Comparison of ENCODE assay signal across 9 cellular contexts in the genomic region with DNA sequence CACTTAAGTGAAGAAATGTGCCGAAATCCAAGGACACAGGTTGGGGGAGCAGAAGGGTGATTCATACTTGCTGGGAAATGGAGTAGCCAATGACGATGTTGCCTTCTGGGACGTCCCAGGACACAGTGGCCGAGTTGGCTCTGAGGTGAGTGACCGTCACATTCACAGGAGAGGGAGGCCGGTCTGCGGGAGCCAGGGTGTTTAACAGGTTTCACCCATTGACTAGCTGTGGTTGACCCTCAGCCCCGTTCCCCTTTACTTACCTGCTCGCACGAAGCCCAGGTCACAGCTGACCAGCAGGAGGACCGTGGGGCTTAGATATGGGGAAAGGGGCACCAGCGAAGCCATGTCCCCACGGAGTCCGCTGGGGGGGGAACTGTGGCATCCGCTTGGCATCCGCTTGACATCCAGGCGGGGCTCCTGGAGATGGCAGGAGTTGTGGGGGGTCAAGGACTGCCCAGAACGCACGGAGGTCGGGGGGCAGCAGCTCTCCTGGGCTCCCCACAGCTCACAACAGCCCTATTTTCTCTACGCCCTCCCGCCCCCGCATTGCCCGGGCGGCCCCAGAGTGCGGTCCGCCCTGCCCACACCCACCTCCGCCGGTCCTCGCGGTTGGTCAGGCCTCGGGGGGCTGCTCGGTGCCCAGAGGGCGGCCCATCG. TPM values are rescaled to one million over a fixed set of nuclear protein-coding genes. Genes with fewer than 3 reads are reported as not detected.
DNase-seq lines count a peak whose midpoint lies in the region; ATAC-seq, FAIRE-seq and TF ChIP-seq lines count a peak whose summit lies in the region.
"Had no signal": no experiment of that assay in that cellular context is flagged by ENCODE, and none has a peak within 500 bp of the region (broad histone marks: within the 10 kb centered on the region; RNA-seq: fewer than 3 reads in every experiment).

No MANE protein-coding gene starts in this region.

- DNase-seq in Daoy (ENCODE audit: low read depth) (peak; percentile 34), WTC11 (ENCODE audit: low spot score) (peak; percentile 28), foreskin fibroblast (peak; percentile 56 to 65), pancreas (peak; percentile 36 to 76 (median 58)), Ammon's horn (ENCODE audit: low spot score) (no peak)

- H3K36me3 Mint-ChIP-seq in WTC11 = no peaks in the 10 kb centered on the region

- H3K36me3 ChIP-seq in pancreas = no peaks in the 10 kb centered on the region

- H3K4me1 Mint-ChIP-seq in WTC11 = peaks cover 26% of the 10 kb centered on the region

- no peaks in the 10 kb centered on the region for H3K9me3 Mint-ChIP-seq in WTC11

- H3K27ac ChIP-seq in pancreas = peak overlapping the region in 3 of 4 donors; percentile 2 to 58 (median 34)

- FAIRE-seq in pancreas (lab: Jason Lieb, UNC) = no peak

- H3K4me1 ChIP-seq in pancreas = peaks cover 8 to 24% (median 17%) of the 10 kb centered on the region in 3 donors

- CTCF ChIA-PET in WTC11 (lab: Charles Lee) = interaction anchor here (0.5 to 2.2 kb wide), 4 partner anchors 14 to 1072 kb away, joined by 3 to 6 read pairs (median 4); no protein-coding TSS in a partner anchor

- no peaks in the 10 kb centered on the region for H3K9me3 ChIP-seq in pancreas

- TF ChIP-seq CTCF in WTC11 (IDR thresholded peaks at IDR 0.05) = no peak
- TF ChIP-seq CTCF in foreskin fibroblast (IDR thresholded peaks at IDR 0.05; ENCODE audit: low read depth, low read length) = no peak
- TF ChIP-seq CTCF in pancreas (IDR thresholded peaks at IDR 0.05) = no peak

- no peak overlapping the region for H3K27ac Mint-ChIP-seq in WTC11

- H3K4me3 Mint-ChIP-seq in WTC11 = peak overlapping the region; percentile 76

- intact Hi-C loops in pancreas (cut with DNase I) = loop anchor here in 1 of 3 donors (10.0 kb wide), 1 partner anchor 80 kb away; no protein-coding TSS in a partner anchor

- peak; percentile 6 for ATAC-seq in WTC11
- ATAC-seq in pancreas = peak in 3 of 4 donors; percentile 4 to 15 (median 6)
- ATAC-seq in HG02588 (IDR thresholded peaks at IDR 0.05; ENCODE audit: unreplicated experiment) = no peak
- no peak for ATAC-seq in HG03457 (IDR thresholded peaks at IDR 0.05; ENCODE audit: unreplicated experiment)
- no peak for ATAC-seq in GM21390 (IDR thresholded peaks at IDR 0.05; ENCODE audit: unreplicated experiment)

- 29 to 34% methylated on average over 27 to 35 of the region's 35 CpGs for WGBS in pancreas, 2 donors

- POLR2A ChIA-PET in WTC11 (lab: Charles Lee) = interaction anchor here (0.5 to 0.6 kb wide), 4 partner anchors 64 to 361 kb away, joined by 3 to 6 read pairs (median 4); no protein-coding TSS in a partner anchor

- H3K27me3 ChIP-seq in pancreas = no peaks in the 10 kb centered on the region

- H3K4me3 ChIP-seq in foreskin fibroblast (ENCODE audit: low read depth in 1 of 2, low read length in 2 of 2) (peak overlapping the region; percentile 69 to 70), pancreas (peak overlapping the region; percentile 37 to 63 (median 52))

- peaks cover 58% of the 10 kb centered on the region for H3K27me3 Mint-ChIP-seq in WTC11 (ENCODE audit: low read depth)

TF ChIP-seq in WTC11, 78 proteins besides CTCF, POLR2A, EP300 and RAD21:
- TF ChIP-seq, protein P1, sequence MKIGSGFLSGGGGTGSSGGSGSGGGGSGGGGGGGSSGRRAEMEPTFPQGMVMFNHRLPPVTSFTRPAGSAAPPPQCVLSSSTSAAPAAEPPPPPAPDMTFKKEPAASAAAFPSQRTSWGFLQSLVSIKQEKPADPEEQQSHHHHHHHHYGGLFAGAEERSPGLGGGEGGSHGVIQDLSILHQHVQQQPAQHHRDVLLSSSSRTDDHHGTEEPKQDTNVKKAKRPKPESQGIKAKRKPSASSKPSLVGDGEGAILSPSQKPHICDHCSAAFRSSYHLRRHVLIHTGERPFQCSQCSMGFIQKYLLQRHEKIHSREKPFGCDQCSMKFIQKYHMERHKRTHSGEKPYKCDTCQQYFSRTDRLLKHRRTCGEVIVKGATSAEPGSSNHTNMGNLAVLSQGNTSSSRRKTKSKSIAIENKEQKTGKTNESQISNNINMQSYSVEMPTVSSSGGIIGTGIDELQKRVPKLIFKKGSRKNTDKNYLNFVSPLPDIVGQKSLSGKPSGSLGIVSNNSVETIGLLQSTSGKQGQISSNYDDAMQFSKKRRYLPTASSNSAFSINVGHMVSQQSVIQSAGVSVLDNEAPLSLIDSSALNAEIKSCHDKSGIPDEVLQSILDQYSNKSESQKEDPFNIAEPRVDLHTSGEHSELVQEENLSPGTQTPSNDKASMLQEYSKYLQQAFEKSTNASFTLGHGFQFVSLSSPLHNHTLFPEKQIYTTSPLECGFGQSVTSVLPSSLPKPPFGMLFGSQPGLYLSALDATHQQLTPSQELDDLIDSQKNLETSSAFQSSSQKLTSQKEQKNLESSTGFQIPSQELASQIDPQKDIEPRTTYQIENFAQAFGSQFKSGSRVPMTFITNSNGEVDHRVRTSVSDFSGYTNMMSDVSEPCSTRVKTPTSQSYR (CRISPR knock-in tag; IDR thresholded peaks at IDR 0.05) = no peak
- TF ChIP-seq, protein P2, sequence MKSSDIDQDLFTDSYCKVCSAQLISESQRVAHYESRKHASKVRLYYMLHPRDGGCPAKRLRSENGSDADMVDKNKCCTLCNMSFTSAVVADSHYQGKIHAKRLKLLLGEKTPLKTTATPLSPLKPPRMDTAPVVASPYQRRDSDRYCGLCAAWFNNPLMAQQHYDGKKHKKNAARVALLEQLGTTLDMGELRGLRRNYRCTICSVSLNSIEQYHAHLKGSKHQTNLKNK (CRISPR knock-in tag; IDR thresholded peaks at IDR 0.05) = no peak
- no peak for TF ChIP-seq FOXJ3 (CRISPR knock-in tag; IDR thresholded peaks at IDR 0.05; ENCODE audit: borderline replicate concordance)
- TF ChIP-seq, protein P3, sequence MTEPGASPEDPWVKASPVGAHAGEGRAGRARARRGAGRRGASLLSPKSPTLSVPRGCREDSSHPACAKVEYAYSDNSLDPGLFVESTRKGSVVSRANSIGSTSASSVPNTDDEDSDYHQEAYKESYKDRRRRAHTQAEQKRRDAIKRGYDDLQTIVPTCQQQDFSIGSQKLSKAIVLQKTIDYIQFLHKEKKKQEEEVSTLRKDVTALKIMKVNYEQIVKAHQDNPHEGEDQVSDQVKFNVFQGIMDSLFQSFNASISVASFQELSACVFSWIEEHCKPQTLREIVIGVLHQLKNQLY (CRISPR knock-in tag; IDR thresholded peaks at IDR 0.05) = no peak
- TF ChIP-seq, protein P4, sequence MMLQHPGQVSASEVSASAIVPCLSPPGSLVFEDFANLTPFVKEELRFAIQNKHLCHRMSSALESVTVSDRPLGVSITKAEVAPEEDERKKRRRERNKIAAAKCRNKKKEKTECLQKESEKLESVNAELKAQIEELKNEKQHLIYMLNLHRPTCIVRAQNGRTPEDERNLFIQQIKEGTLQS (CRISPR knock-in tag; conservative IDR thresholded peaks at IDR 0.05) = no peak

RNA-seq across cellular contexts. Expression of a gene that starts 0.6 kb away (rescaled TPM):
- 1.9 and 3.7 TPM in 2 replicates for total RNA-seq in Daoy (2014; rRNA removed; shearing (Covaris generic))
- total RNA-seq in WTC11 (2021) (12.5 to 14.1 TPM (median 13.0 TPM) in 3 replicates), pancreas (10 to 100 TPM in 1 of 6 donors, 1 to 10 TPM in 5; 3.1 to 12.7 (median 6.4) TPM)
- 10 to 100 TPM in 1 of 2 donors, 1 to 10 TPM in 1; 8.5 to 11.8 TPM for polyA plus RNA-seq in pancreas

RNA-seq across cellular contexts. Expression of a gene that starts 2.2 kb away (rescaled TPM):
- 0.29 and 0.30 TPM in 2 replicates for total RNA-seq in Daoy (2014; rRNA removed; shearing (Covaris generic))
- 0.64 to 1.1 TPM (median 0.72 TPM) in 3 replicates for total RNA-seq in WTC11 (2021)
- total RNA-seq in pancreas = 1 to 10 TPM in 4 of 6 donors, under 1 TPM in 2; 0.56 to 3.2 (median 1.5) TPM
- 1 to 10 TPM; 1.5 to 4.0 TPM for polyA plus RNA-seq in pancreas

RNA-seq across cellular contexts. Expression of a gene that starts 4.9 kb away (rescaled TPM):
- 21.1 and 30.1 TPM in 2 replicates for total RNA-seq in Daoy (2014; rRNA removed; shearing (Covaris generic))
- 19.8 to 25.3 TPM (median 22.7 TPM) in 3 replicates for total RNA-seq in WTC11 (2021)
- 10 to 100 TPM; 10.1 to 28.2 (median 14.7) TPM for total RNA-seq in pancreas
- polyA plus RNA-seq in pancreas = 10 to 100 TPM; 35.1 to 56.2 TPM

RNA-seq across cellular contexts. Expression of a gene that starts 52.2 kb away (rescaled TPM):
- not detected in 2 replicates for total RNA-seq in Daoy (2014; rRNA removed; shearing (Covaris generic))
- 41.9 to 50.0 TPM (median 49.2 TPM) in 3 replicates for total RNA-seq in WTC11 (2021)
- 10 to 100 TPM; 21.6 to 36.5 (median 26.6) TPM for total RNA-seq in pancreas
- 10 to 100 TPM; 29.5 to 33.0 TPM for polyA plus RNA-seq in pancreas
- total RNA-seq: pulmonary artery endothelial cell had no signal

Comparison
In these comparisons a context has a peak if more than half of its experiments do, and no peak if none do; other contexts are left out.
1. ATAC-seq: peak in WTC11 (single experiment) and pancreas (3 of 4); none in HG02588 (single experiment), HG03457 (single experiment) and GM21390 (single experiment).